Comparison of ENCODE assay signal across 13 cellular contexts in the genomic region with DNA sequence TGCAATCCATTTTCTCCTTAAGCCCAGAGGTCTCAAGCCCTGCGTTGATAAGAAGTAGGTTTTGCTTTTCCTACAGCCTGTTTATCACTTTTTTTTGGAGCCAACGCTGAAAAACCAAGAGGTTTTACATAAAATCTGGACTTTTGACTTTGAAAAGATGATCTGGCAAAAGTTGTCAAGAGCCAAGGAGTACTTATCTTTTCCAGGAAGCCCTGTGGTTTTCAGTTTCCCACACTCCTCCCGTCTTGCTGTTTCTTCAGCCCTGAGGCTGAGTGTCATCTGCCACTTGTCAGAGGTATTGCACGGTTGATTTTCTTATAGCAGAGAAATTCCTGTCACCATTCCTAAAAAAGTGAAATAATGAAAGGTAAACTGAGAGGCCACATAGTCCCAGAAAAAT.
A peak's percentile ranks its signal among the peaks of the same experiment; 100 is the strongest.
DNase-seq lines count a peak whose midpoint lies in the region; ATAC-seq, FAIRE-seq and TF ChIP-seq lines count a peak whose summit lies in the region.
"Had no signal": no experiment of that assay in that cellular context is flagged by ENCODE, and none has a peak within 500 bp of the region (broad histone marks: within the 10 kb centered on the region; RNA-seq: fewer than 3 reads in every experiment).

No MANE protein-coding gene starts in this region.

- no peak for TF ChIP-seq RAD21 in GM12878 (IDR thresholded peaks at IDR 0.05; ENCODE audit: insufficient read depth, low read depth, low read length)

- H3K27me3 Mint-ChIP-seq in activated CD4-positive, alpha-beta T cell treated with anti-CD3 and anti-CD28 coated beads, Interleukin-2, amount 10 ng/mL, durations not matched to agents 24 days and 14 days = no peaks in the 10 kb centered on the region
- no peaks in the 10 kb centered on the region for H3K27me3 Mint-ChIP-seq in activated CD4-positive, alpha-beta T cell treated with anti-CD3 and anti-CD28 coated beads, Interleukin-2, amount 10 ng/mL, durations not matched to agents 7 days and 5 days
- H3K27me3 Mint-ChIP-seq in naive thymus-derived CD8-positive, alpha-beta T cell = no peaks in the 10 kb centered on the region
- H3K27me3 Mint-ChIP-seq: dendritic cell treated with granulocyte-macrophage colony-stimulating factor and Interleukin-4, amounts not matched to agents 40 ng/mL and 50 ng/mL, for 4 days had no signal

- DNase-seq in activated CD4-positive, alpha-beta T cell treated with anti-CD3 and anti-CD28 coated beads, Interleukin-2, amount 10 ng/mL, durations not matched to agents 24 days and 14 days = peak; percentile 62
- no peak for DNase-seq in activated CD4-positive, alpha-beta T cell treated with anti-CD3 and anti-CD28 coated beads, Interleukin-2, amount 10 ng/mL, durations not matched to agents 7 days and 5 days
- peak; percentile 9 to 56 for DNase-seq in Kasumi-1 (lab: John Stamatoyannopoulos, UW)
- DNase-seq in GM12878 (ENCODE audit: low read depth, low spot score) = no peak
- DNase-seq in naive thymus-derived CD8-positive, alpha-beta T cell = no peak
- no peak for DNase-seq in T1000 (lab: John Stamatoyannopoulos, UW)
- no peak for DNase-seq in GM03348 (ENCODE audit: low spot score)
- DNase-seq: gastrocnemius medialis, NCI-H446 treated with DMSO at 0.1 percent for 48 hours, upper lobe of left lung had no signal

- RAD21 ChIA-PET in GM12878 (lab: Charles Lee; ENCODE audit: unreplicated experiment) = no interaction called here

- CTCF ChIA-PET in activated CD4-positive, alpha-beta T cell treated with anti-CD3 and anti-CD28 coated beads, Interleukin-2, amount 10 ng/mL, durations not matched to agents 7 days and 5 days (lab: Charles Lee) = no interaction called here
- CTCF ChIA-PET in GM12878 (lab: Yijun Ruan, JAX) = no interaction called here

- SMC1A ChIA-PET in GM12878 (lab: Charles Lee; ENCODE audit: uncharacterized antibody, unreplicated experiment) = no interaction called here

- H3K27ac Mint-ChIP-seq in activated CD4-positive, alpha-beta T cell treated with anti-CD3 and anti-CD28 coated beads, Interleukin-2, amount 10 ng/mL, durations not matched to agents 24 days and 14 days = no peak overlapping the region
- H3K27ac Mint-ChIP-seq in activated CD4-positive, alpha-beta T cell treated with anti-CD3 and anti-CD28 coated beads, Interleukin-2, amount 10 ng/mL, durations not matched to agents 7 days and 5 days = no peak overlapping the region
- H3K27ac Mint-ChIP-seq in naive thymus-derived CD8-positive, alpha-beta T cell = peak overlapping the region in 9 of 10 donors; percentile 36 to 96 (median 78)
- H3K27ac Mint-ChIP-seq: dendritic cell treated with granulocyte-macrophage colony-stimulating factor and Interleukin-4, amounts not matched to agents 40 ng/mL and 50 ng/mL, for 4 days had no signal

- TF ChIP-seq POLR2A in GM12878 (IDR thresholded peaks at IDR 0.05; ENCODE audit: low read depth, low read length) = no peak

- POLR2A ChIA-PET in activated CD4-positive, alpha-beta T cell treated with anti-CD3 and anti-CD28 coated beads, Interleukin-2, amount 10 ng/mL, durations not matched to agents 7 days and 5 days (lab: Charles Lee) = no interaction called here
- POLR2A ChIA-PET in GM12878 (lab: Charles Lee) = no interaction called here
- POLR2A ChIA-PET in naive thymus-derived CD8-positive, alpha-beta T cell (lab: Charles Lee) = no interaction called here

- WGBS in GM12878 (ENCODE audit: insufficient coverage, insufficient replicate concordance, low lambda C conversion rate, missing lambda C conversion rate) = 41% methylated on average over 4 of the region's 4 CpGs

- no peaks in the 10 kb centered on the region for H3K27me3 ChIP-seq in GM12878 (replicated peaks in 1 of 2; ENCODE audit: control insufficient read depth in 2 of 2, insufficient read depth in 2 of 2, low read length in 1 of 2)
- H3K27me3 ChIP-seq: gastrocnemius medialis, upper lobe of left lung had no signal

- H2AFZ ChIP-seq in GM12878 (ENCODE audit: control insufficient read depth, low read depth, low read length) = no peak overlapping the region

- intact Hi-C loops in activated CD4-positive, alpha-beta T cell treated with anti-CD3 and anti-CD28 coated beads, Interleukin-2, amount 10 ng/mL, durations not matched to agents 24 days and 14 days (cut with micrococcal nuclease) = no loop called here
- intact Hi-C loops in GM12878 (cut with micrococcal nuclease; ENCODE audit: unreplicated experiment) = no loop called here

- ATAC-seq in GM12878 (no peak), GM19463 (IDR thresholded peaks at IDR 0.05; ENCODE audit: unreplicated experiment) (no peak)
- no peak for ATAC-seq in naive thymus-derived CD8-positive, alpha-beta T cell
- ATAC-seq: gastrocnemius medialis had no signal

- no peak overlapping the region for H3K27ac ChIP-seq in GM12878 (ENCODE audit: control insufficient read depth, insufficient read depth)
- H3K27ac ChIP-seq: gastrocnemius medialis, upper lobe of left lung, VCaP had no signal

- no peak overlapping the region for H3K4me2 ChIP-seq in GM12878 (ENCODE audit: control insufficient read depth, insufficient read depth)

- H3K9ac ChIP-seq in GM12878 (ENCODE audit: control insufficient read depth, insufficient read depth, low read length) = no peak overlapping the region

- TF ChIP-seq EP300 in GM12878 (IDR thresholded peaks at IDR 0.05; ENCODE audit: borderline replicate concordance in 1 of 2, control insufficient read depth in 1 of 2, low read depth in 2 of 2, low read length in 2 of 2) = no peak

- H3K9me3 Mint-ChIP-seq in activated CD4-positive, alpha-beta T cell treated with anti-CD3 and anti-CD28 coated beads, Interleukin-2, amount 10 ng/mL, durations not matched to agents 24 days and 14 days = peaks cover 4% of the 10 kb centered on the region
- peaks cover 9% of the 10 kb centered on the region for H3K9me3 Mint-ChIP-seq in activated CD4-positive, alpha-beta T cell treated with anti-CD3 and anti-CD28 coated beads, Interleukin-2, amount 10 ng/mL, durations not matched to agents 7 days and 5 days
- peaks cover 0 to 3% (median 0%) of the 10 kb centered on the region in 9 donors for H3K9me3 Mint-ChIP-seq in naive thymus-derived CD8-positive, alpha-beta T cell

- no peak overlapping the region for H3K4me3 ChIP-seq in GM12878
- H3K4me3 ChIP-seq: gastrocnemius medialis, upper lobe of left lung had no signal

- H3K36me3 Mint-ChIP-seq in activated CD4-positive, alpha-beta T cell treated with anti-CD3 and anti-CD28 coated beads, Interleukin-2, amount 10 ng/mL, durations not matched to agents 24 days and 14 days (ENCODE audit: low read depth) = peaks cover 43% of the 10 kb centered on the region
- peaks cover 36% of the 10 kb centered on the region for H3K36me3 Mint-ChIP-seq in activated CD4-positive, alpha-beta T cell treated with anti-CD3 and anti-CD28 coated beads, Interleukin-2, amount 10 ng/mL, durations not matched to agents 7 days and 5 days (ENCODE audit: low read depth)
- peaks cover 0 to 45% (median 11%) of the 10 kb centered on the region in 3 donors for H3K36me3 Mint-ChIP-seq in naive thymus-derived CD8-positive, alpha-beta T cell

- H3K36me3 ChIP-seq in GM12878 (ENCODE audit: control insufficient read depth in 2 of 2, insufficient read depth in 2 of 2, low read length in 1 of 2) = no peaks in the 10 kb centered on the region; a peak in 1 of 4 replicates
- H3K36me3 ChIP-seq: gastrocnemius medialis had no signal

- no peaks in the 10 kb centered on the region for H4K20me1 ChIP-seq in GM12878 (ENCODE audit: control insufficient read depth, insufficient read depth)

- FAIRE-seq in GM12878 (lab: Jason Lieb, UNC) = no peak

- no peak for TF ChIP-seq CTCF in GM12878 (IDR thresholded peaks at IDR 0.05 in 2 of 3, conservative IDR thresholded peaks at IDR 0.05 in 1 of 3; ENCODE audit: control insufficient read depth in 2 of 3, extremely low read depth in 1 of 3, insufficient read depth in 1 of 3, low read depth in 3 of 3, low read length in 3 of 3)

- peaks cover 11% of the 10 kb centered on the region for H3K4me1 Mint-ChIP-seq in activated CD4-positive, alpha-beta T cell treated with anti-CD3 and anti-CD28 coated beads, Interleukin-2, amount 10 ng/mL, durations not matched to agents 24 days and 14 days
- H3K4me1 Mint-ChIP-seq in activated CD4-positive, alpha-beta T cell treated with anti-CD3 and anti-CD28 coated beads, Interleukin-2, amount 10 ng/mL, durations not matched to agents 7 days and 5 days = peaks cover 16% of the 10 kb centered on the region
- peaks cover 10 to 17% (median 15%) of the 10 kb centered on the region in 4 donors for H3K4me1 Mint-ChIP-seq in naive thymus-derived CD8-positive, alpha-beta T cell

- BruUV-seq in GM12878 (replicated peaks; lab: Mats Ljungman, UMichigan) = no TSS peak

- no peaks in the 10 kb centered on the region; the same call in 1 of the 2 replicates for H3K4me1 ChIP-seq in GM12878 (ENCODE audit: control insufficient read depth, insufficient read depth, low read length)
- H3K4me1 ChIP-seq: gastrocnemius medialis, upper lobe of left lung had no signal

- H3K79me2 ChIP-seq in GM12878 (ENCODE audit: control insufficient read depth, insufficient read depth, low read length) = no peaks in the 10 kb centered on the region

- H3K4me3 Mint-ChIP-seq in activated CD4-positive, alpha-beta T cell treated with anti-CD3 and anti-CD28 coated beads, Interleukin-2, amount 10 ng/mL, durations not matched to agents 24 days and 14 days = no peak overlapping the region
- H3K4me3 Mint-ChIP-seq in activated CD4-positive, alpha-beta T cell treated with anti-CD3 and anti-CD28 coated beads, Interleukin-2, amount 10 ng/mL, durations not matched to agents 7 days and 5 days = no peak overlapping the region
- H3K4me3 Mint-ChIP-seq in naive thymus-derived CD8-positive, alpha-beta T cell = peak overlapping the region in 2 of 10 donors; percentile 56 to 57
- H3K4me3 Mint-ChIP-seq: dendritic cell treated with granulocyte-macrophage colony-stimulating factor and Interleukin-4, amounts not matched to agents 40 ng/mL and 50 ng/mL, for 4 days had no signal

- H3K9me3 ChIP-seq in GM12878 (replicated peaks; ENCODE audit: control insufficient read depth, insufficient read depth, low read length) = no peaks in the 10 kb centered on the region; the same call in 2 of the 3 replicates
- H3K9me3 ChIP-seq: gastrocnemius medialis, upper lobe of left lung had no signal

- in situ Hi-C loops in GM12878 (cut with MboI) = no loop called here

TF ChIP-seq in GM12878, 131 proteins besides CTCF, POLR2A, EP300 and RAD21 (continues in another document):
- no peak for TF ChIP-seq KAT2A (conservative IDR thresholded peaks at IDR 0.05; ENCODE audit: control insufficient read depth, low read depth, low read length)
- no peak for TF ChIP-seq CBFB (IDR thresholded peaks at IDR 0.05; ENCODE audit: low read depth)

Comparison
In these comparisons a context has a peak if more than half of its experiments do, and no peak if none do; other contexts are left out.
1. DNase-seq: peak in activated CD4-positive, alpha-beta T cell treated with anti-CD3 and anti-CD28 coated beads, Interleukin-2, amount 10 ng/mL, durations not matched to agents 24 days and 14 days (single experiment) and Kasumi-1 (2 of 2); none in activated CD4-positive, alpha-beta T cell treated with anti-CD3 and anti-CD28 coated beads, Interleukin-2, amount 10 ng/mL, durations not matched to agents 7 days and 5 days (single experiment), GM12878 (single experiment), naive thymus-derived CD8-positive, alpha-beta T cell (0 of 10), T1000 (single experiment) and GM03348 (single experiment).
2. H3K27ac Mint-ChIP-seq: peak in naive thymus-derived CD8-positive, alpha-beta T cell (9 of 10); none in activated CD4-positive, alpha-beta T cell treated with anti-CD3 and anti-CD28 coated beads, Interleukin-2, amount 10 ng/mL, durations not matched to agents 24 days and 14 days (single experiment) and activated CD4-positive, alpha-beta T cell treated with anti-CD3 and anti-CD28 coated beads, Interleukin-2, amount 10 ng/mL, durations not matched to agents 7 days and 5 days (single experiment).